In the genomic region with DNA sequence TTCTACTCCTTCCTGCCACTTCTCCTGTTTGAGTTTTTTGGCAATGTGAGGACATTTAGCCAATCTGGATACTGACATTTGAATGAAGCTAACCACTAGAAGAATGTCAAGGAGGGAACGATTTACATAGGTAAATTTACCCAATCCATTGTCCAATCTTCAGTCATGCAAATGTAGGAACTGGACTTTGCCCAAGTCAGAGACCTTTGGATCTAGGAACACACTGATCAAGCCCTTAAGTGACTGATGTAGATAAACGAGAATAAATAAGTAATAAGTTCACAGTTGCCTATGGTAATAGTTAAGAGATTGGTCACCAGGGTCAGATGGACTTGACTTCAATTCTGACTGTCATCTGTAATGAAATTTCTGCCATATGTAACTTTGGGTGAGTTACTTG, we compare ENCODE assay signal across 18 cellular contexts.
"Had no signal": no experiment of that assay in that cellular context is flagged by ENCODE, and none has a peak within 500 bp of the region (broad histone marks: within the 10 kb centered on the region; RNA-seq: fewer than 3 reads in every experiment).

No MANE protein-coding gene starts in this region.

- H3K36me3 Mint-ChIP-seq: natural killer cell had no signal

- H3K27me3 Mint-ChIP-seq: stimulated activated naive B cell treated with anti-CD40 and anti-IgM and Interleukin-4, amounts not matched to agents 10 μg/mL and 1 μg/mL and 100 μg/mL, for 72 hours had no signal

- H3K27ac ChIP-seq: esophagus squamous epithelium had no signal

- DNase-seq: cerebellar nuclear complex; dermis blood vessel endothelial cell; esophagus squamous epithelium; foreskin fibroblast; immature natural killer cell; left cardiac atrium; left ventricle myocardium superior; mesendoderm; mucosa of descending colon; natural killer cell; posterior cingulate gyrus; right cardiac atrium; stimulated activated CD4-positive, alpha-beta T cell treated with anti-CD3 and anti-CD28 coated beads, Interleukin-4, amount 100 ng/mL, for 1 hour; stimulated activated naive B cell treated with anti-CD40 and anti-IgM and Interleukin-4, amounts not matched to agents 10 μg/mL and 1 μg/mL and 100 μg/mL, for 72 hours; trophoblast cell had no signal

- H3K4me1 Mint-ChIP-seq: immature natural killer cell; natural killer cell; stimulated activated naive B cell treated with anti-CD40 and anti-IgM and Interleukin-4, amounts not matched to agents 10 μg/mL and 1 μg/mL and 100 μg/mL, for 72 hours had no signal

- H3K27me3 ChIP-seq: esophagus squamous epithelium had no signal

- FAIRE-seq: colon, keratinocyte had no signal

- H3K4me3 Mint-ChIP-seq: immature natural killer cell; natural killer cell; neural crest cell; stimulated activated naive B cell treated with anti-CD40 and anti-IgM and Interleukin-4, amounts not matched to agents 10 μg/mL and 1 μg/mL and 100 μg/mL, for 72 hours had no signal

- H3K27ac Mint-ChIP-seq: immature natural killer cell; natural killer cell; stimulated activated naive B cell treated with anti-CD40 and anti-IgM and Interleukin-4, amounts not matched to agents 10 μg/mL and 1 μg/mL and 100 μg/mL, for 72 hours had no signal

- H3K4me1 ChIP-seq: esophagus squamous epithelium had no signal

- H3K9me3 ChIP-seq: esophagus squamous epithelium, mucosa of descending colon had no signal

- H3K36me3 ChIP-seq: esophagus squamous epithelium had no signal

- H3K4me3 ChIP-seq: esophagus squamous epithelium, mucosa of descending colon had no signal
